1 cellular context compared by ENCODE assay signal in the genomic region with DNA sequence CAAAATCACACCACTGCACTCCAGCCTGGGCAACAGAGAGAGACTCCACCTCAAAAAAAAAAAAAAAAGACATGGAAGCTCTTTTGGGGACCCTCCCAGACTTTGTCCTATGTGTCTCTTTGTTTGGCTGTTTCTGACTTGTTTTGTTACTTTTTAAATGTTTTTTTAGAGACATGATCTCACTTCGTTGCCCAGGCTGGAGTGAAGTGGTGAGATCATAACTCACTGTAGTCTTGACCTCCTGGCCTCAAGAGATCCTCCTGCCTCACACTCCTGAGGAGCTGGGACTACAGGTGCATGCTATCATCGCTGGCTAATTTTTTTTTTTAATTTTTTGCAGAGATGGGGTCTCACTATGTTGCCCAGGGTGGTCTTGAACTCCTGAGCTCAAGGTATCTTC.
"Had no signal": no experiment of that assay in that cellular context is flagged by ENCODE, and none has a peak within 500 bp of the region (broad histone marks: within the 10 kb centered on the region; RNA-seq: fewer than 3 reads in every experiment).

No MANE protein-coding gene starts in this region.

- H3K4me3 ChIP-seq: MG63 had no signal

- H3K36me3 ChIP-seq: MG63 had no signal

- H3K9me3 ChIP-seq: MG63 had no signal
